Comparison of ENCODE assay signal across 8 cellular contexts in genomic region chr2:25362049-25362563, GRCh38. TPM values are rescaled to one million over a fixed set of nuclear protein-coding genes. Genes with fewer than 3 reads are reported as not detected.
A peak's percentile ranks its signal among the peaks of the same experiment; 100 is the strongest.
DNase-seq lines count a peak whose midpoint lies in the region; ATAC-seq, FAIRE-seq and TF ChIP-seq lines count a peak whose summit lies in the region.

No MANE protein-coding gene starts in this region.

- no peak overlapping the region for H3K27ac ChIP-seq in AG04450 (ENCODE audit: low read depth, low read length)

- peaks cover 3% of the 10 kb centered on the region; the same call in 1 of the 2 replicates for H3K9me3 ChIP-seq in AG04450 (ENCODE audit: control insufficient read depth, insufficient read depth, low read length)

- FAIRE-seq in islet of Langerhans (lab: Jason Lieb, UNC) = peak; percentile 98

- TF ChIP-seq CTCF in AG04450 (IDR thresholded peaks at IDR 0.05; ENCODE audit: low read depth, low read length) (peak; percentile 95), WI38 (IDR thresholded peaks at IDR 0.05; ENCODE audit: low read depth, low read length) (peak; percentile 90), cardiac fibroblast (IDR thresholded peaks at IDR 0.05; ENCODE audit: low read depth, low read length) (peak; percentile 95)

- POLR2A ChIA-PET in AG04450 (lab: Yijun Ruan, JAX) = interaction anchor here (0.6 to 1.1 kb wide), 3 partner anchors 13 to 1256 kb away, joined by 3 to 9 read pairs (median 4); no protein-coding TSS in a partner anchor

- CTCF ChIA-PET in AG04450 (lab: Charles Lee) = interaction anchor here (0.5 to 3.0 kb wide), 98 partner anchors 9 to 1623 kb away, joined by 3 to 87 read pairs (median 4); no protein-coding TSS in a partner anchor

- peaks cover 2% of the 10 kb centered on the region for H3K27me3 ChIP-seq in AG04450 (ENCODE audit: control insufficient read depth, insufficient read depth, low read length)

- peak overlapping the region; percentile 59 for H3K4me3 ChIP-seq in AG04450 (ENCODE audit: low read depth, low read length)
- peak overlapping the region; percentile 22; the same call in 1 of the 2 replicates for H3K4me3 ChIP-seq in WI38 (ENCODE audit: low read depth, low read length)
- peak overlapping the region; percentile 15 to 39 for H3K4me3 ChIP-seq in cardiac fibroblast (replicated peaks in 1 of 2; ENCODE audit: low read depth in 2 of 2, low read length in 2 of 2)

- DNase-seq in AG04450 (ENCODE audit: low read depth, low spot score) = peak; percentile 76
- peak; percentile 91 for DNase-seq in NCI-H2196 (lab: John Stamatoyannopoulos, UW; ENCODE audit: unreplicated experiment)
- peak; percentile 93 to 94 for DNase-seq in cardiac fibroblast (ENCODE audit: low read depth in 2 of 2)
- DNase-seq in stimulated activated CD4-positive, alpha-beta T cell treated with anti-CD3 and anti-CD28 coated beads, Interleukin-12 subunit alpha, Interleukin-12 subunit beta, amount 100 ng/mL, for 24 hours (ENCODE audit: low read depth in 2 of 2) = peak; percentile 89 to 95

- peak; percentile 73 for ATAC-seq in GM18873 (IDR thresholded peaks at IDR 0.05; ENCODE audit: low FRiP score, unreplicated experiment)
- ATAC-seq in HG03108 (IDR thresholded peaks at IDR 0.05; ENCODE audit: unreplicated experiment) = peak; percentile 85

RNA-seq across cellular contexts. Expression of gene DNMT3A, which starts 20.4 kb away (rescaled TPM):
- polyA plus RNA-seq in AG04450 (2011; rRNA removed) = 4.1 and 6.8 TPM in 2 replicates
- polyA minus RNA-seq in AG04450 (2011; rRNA and poly(A)+ RNA removed) = 15.2 and 26.0 TPM in 2 replicates
